In the genomic region with DNA sequence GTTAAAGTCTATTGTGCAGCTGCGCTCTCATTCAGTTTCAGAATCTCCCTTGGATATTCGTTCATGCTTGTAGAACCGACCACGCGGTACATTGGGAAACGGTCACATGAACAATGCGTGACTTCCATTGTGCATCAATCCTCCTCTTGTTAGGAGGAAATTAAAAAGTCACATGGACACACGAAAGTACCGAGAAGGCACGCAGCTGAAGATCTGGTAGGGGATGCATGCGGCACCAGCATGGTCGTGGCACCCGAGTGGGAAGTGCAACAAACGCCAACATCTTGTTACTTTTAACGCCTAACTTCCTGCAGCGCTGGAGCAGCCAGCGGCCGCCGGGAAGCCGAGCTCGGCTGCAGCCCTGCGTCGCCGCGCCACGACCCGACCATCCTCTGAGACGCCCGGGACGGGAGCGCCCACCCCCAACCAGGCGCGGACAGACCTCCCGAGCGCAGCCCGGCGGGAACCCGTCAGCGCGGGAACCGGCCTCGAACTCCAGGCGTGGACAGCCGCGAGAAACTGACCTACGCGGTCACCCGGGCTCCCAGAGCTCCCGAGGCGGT, we compare ENCODE assay signal across 8 cellular contexts. TPM values are rescaled to one million over a fixed set of nuclear protein-coding genes. Genes with fewer than 3 reads are reported as not detected.
DNase-seq lines count a peak whose midpoint lies in the region; ATAC-seq and TF ChIP-seq lines count a peak whose summit lies in the region.

No MANE protein-coding gene starts in this region.

- peaks cover 5% of the 10 kb centered on the region for H3K36me3 Mint-ChIP-seq in brain

- intact Hi-C loops in A673 (cut with micrococcal nuclease; ENCODE audit: unreplicated experiment) = no loop called here
- intact Hi-C loops in psoas muscle (cut with DNase I) = no loop called here

- H3K27ac Mint-ChIP-seq in brain = peak overlapping the region; percentile 87 to 98 (median 88)

- peak overlapping the region; percentile 89 for H3K27ac ChIP-seq in A673 (ENCODE audit: low read depth, low read length, poor library complexity, severe bottlenecking)
- H3K27ac ChIP-seq in psoas muscle = peak overlapping the region; percentile 67

- ATAC-seq in GM19035 (IDR thresholded peaks at IDR 0.05; ENCODE audit: unreplicated experiment) = peak; percentile 44
- ATAC-seq in psoas muscle = peak; percentile 43 to 60 (median 47)
- ATAC-seq in HG03460 (IDR thresholded peaks at IDR 0.05; ENCODE audit: unreplicated experiment) = no peak

- H3K27me3 ChIP-seq in A673 (replicated peaks; ENCODE audit: insufficient read depth, low read depth, low read length, poor library complexity) (no peaks in the 10 kb centered on the region), psoas muscle (ENCODE audit: insufficient read depth in 3 of 3, low read length in 2 of 3) (peaks cover 0 to 40% (median 11%) of the 10 kb centered on the region in 3 donors)

- POLR2A ChIA-PET in A673 (lab: Charles Lee; ENCODE audit: low non-redundant PET) = no interaction called here

- H3K9me3 ChIP-seq in A673 (ENCODE audit: low read depth, low read length, poor library complexity, severe bottlenecking) = no peaks in the 10 kb centered on the region
- H3K9me3 ChIP-seq in psoas muscle = no peaks in the 10 kb centered on the region

- H3K27me3 Mint-ChIP-seq in brain = no peaks in the 10 kb centered on the region

- no peak for TF ChIP-seq CTCF in A673 (conservative IDR thresholded peaks at IDR 0.05; ENCODE audit: low read depth, low read length)
- TF ChIP-seq CTCF in brain (conservative IDR thresholded peaks at IDR 0.05) = no peak
- no peak for TF ChIP-seq CTCF in psoas muscle (IDR thresholded peaks at IDR 0.05)

- DNase-seq in A673 (ENCODE audit: low spot score) = peak; percentile 79
- DNase-seq in NCI-H1092 treated with DMSO at 0.1 percent for 48 hours (lab: John Stamatoyannopoulos, UW) = peak; percentile 77
- DNase-seq in SK-MEL-5 (ENCODE audit: low read depth, low spot score) = peak; percentile 97
- peak; percentile 66 to 86 for DNase-seq in hippocampal formation (lab: John Stamatoyannopoulos, UW)
- DNase-seq in psoas muscle = peak in 1 of 2 donors; percentile 55

- in situ Hi-C loops in SK-MEL-5 (cut with HindIII; ENCODE audit: low pct_unique_long_range_greater_than_20kb, low sequenced_read_pairs) = no loop called here

- H3K36me3 ChIP-seq in A673 (ENCODE audit: insufficient read depth, low read length, poor library complexity, severe bottlenecking) (no peaks in the 10 kb centered on the region), psoas muscle (ENCODE audit: insufficient read depth in 1 of 2, low read depth in 1 of 2) (no peaks in the 10 kb centered on the region)

- CTCF ChIA-PET in A673 (lab: Charles Lee) = interaction anchor here (0.6 kb wide), 1 partner anchor 332 kb away, joined by 3 read pairs; no protein-coding TSS in a partner anchor

- 0 to 1% (median 1%) methylated on average over 46 to 50 of the region's 50 CpGs for WGBS in psoas muscle, 3 donors

- H3K4me1 Mint-ChIP-seq in brain = peaks cover 61% of the 10 kb centered on the region

- H3K4me1 ChIP-seq in A673 (ENCODE audit: insufficient read depth, low read length, poor library complexity, severe bottlenecking) (peaks cover 20% of the 10 kb centered on the region), psoas muscle (no peaks in the 10 kb centered on the region)

- H3K4me3 ChIP-seq in A673 (ENCODE audit: low read depth, low read length, poor library complexity, severe bottlenecking) (peak overlapping the region; percentile 71), psoas muscle (peak overlapping the region; percentile 72)

- peak overlapping the region; percentile 83 to 94 (median 92) for H3K4me3 Mint-ChIP-seq in brain

- no TSS peak for BruUV-seq in A673 (replicated peaks; lab: Mats Ljungman, UMichigan)

- H3K9me3 Mint-ChIP-seq in brain = peaks cover 0 to 4% (median 0%) of the 10 kb centered on the region in 5 experiments

RNA-seq across cellular contexts. Expression of a gene that starts 0.4 kb away (rescaled TPM):
- total RNA-seq in A673 (2021) (26.1 and 30.7 TPM in 2 replicates), psoas muscle (10 to 100 TPM; 63.5 to 87.8 (median 70.7) TPM)
- total RNA-seq in SK-MEL-5 (2014; rRNA removed; shearing (Covaris generic)) = 84.6 and 84.7 TPM in 2 replicates
- polyA plus RNA-seq in SK-MEL-5 (2015; cell fraction: cytosol; rRNA removed) = 46.3 and 67.9 TPM in 2 replicates
- polyA plus RNA-seq in SK-MEL-5 (2015; cell fraction: nucleus; rRNA removed) = 103 and 115 TPM in 2 replicates
- polyA plus RNA-seq in brain (ENCODE audit: insufficient read depth, low read depth, low replicate concordance) (47.2 TPM), psoas muscle (10 to 100 TPM; 13.7 to 65.8 (median 40.5) TPM)

RNA-seq across cellular contexts. Expression of a gene that starts 29.3 kb away (rescaled TPM):
- total RNA-seq in A673 (2021) = 35.6 and 46.0 TPM in 2 replicates
- total RNA-seq in SK-MEL-5 (2014; rRNA removed; shearing (Covaris generic)) = 38.2 and 47.3 TPM in 2 replicates
- 32.2 and 32.7 TPM in 2 replicates for polyA plus RNA-seq in SK-MEL-5 (2015; cell fraction: cytosol; rRNA removed)
- polyA plus RNA-seq in SK-MEL-5 (2015; cell fraction: nucleus; rRNA removed) = 32.8 and 33.4 TPM in 2 replicates
- polyA plus RNA-seq in brain (ENCODE audit: insufficient read depth, low read depth, low replicate concordance) = 11.0 TPM
- 10 to 100 TPM; 14.1 to 21.5 (median 20.6) TPM for total RNA-seq in psoas muscle
- polyA plus RNA-seq in psoas muscle = 1 to 10 TPM; 4.1 to 5.6 (median 4.8) TPM
